Comparison of ENCODE assay signal across 9 cellular contexts in the genomic region with DNA sequence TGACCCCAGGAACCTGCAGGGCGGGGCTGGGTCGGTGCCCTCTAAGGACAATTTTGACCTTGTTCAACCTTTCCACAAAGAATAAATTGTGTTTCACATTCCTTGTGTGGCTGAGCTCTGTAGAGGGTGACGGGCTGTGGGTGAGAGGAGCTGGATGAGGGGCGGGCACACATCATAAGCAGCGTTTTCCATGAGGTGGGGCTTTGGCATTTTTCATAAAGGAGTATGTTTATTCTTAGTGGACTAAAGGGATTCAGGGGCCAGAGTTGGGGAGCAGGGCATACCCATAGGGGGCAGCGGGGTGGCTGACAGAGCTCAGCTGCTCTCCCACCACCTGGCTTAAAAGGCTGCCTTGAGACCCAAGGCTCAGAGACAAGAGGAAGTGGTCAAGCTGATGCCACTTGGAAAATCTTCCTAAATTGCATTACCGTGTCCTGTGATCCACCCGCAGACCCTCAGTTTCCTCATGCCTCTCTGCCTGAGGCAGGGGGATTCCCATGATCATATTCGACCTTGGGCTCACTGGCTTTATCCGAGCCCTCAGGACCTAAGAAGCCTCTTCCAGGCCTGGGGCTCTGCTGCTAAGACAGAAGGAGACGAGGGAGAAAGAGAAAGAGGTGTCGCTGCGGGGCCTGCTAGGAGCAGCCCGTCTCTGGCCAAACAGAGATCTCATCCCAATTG. TPM values are rescaled to one million over a fixed set of nuclear protein-coding genes. Genes with fewer than 3 reads are reported as not detected.
DNase-seq lines count a peak whose midpoint lies in the region; ATAC-seq, FAIRE-seq and TF ChIP-seq lines count a peak whose summit lies in the region.
"Had no signal": no experiment of that assay in that cellular context is flagged by ENCODE, and none has a peak within 500 bp of the region (broad histone marks: within the 10 kb centered on the region; RNA-seq: fewer than 3 reads in every experiment).

No MANE protein-coding gene starts in this region.

- no peak for FAIRE-seq in kidney (lab: Jason Lieb, UNC)

- H3K4me3 ChIP-seq in H7 (ENCODE audit: insufficient read depth, low read depth, low read length) (no peak overlapping the region), astrocyte of the spinal cord (ENCODE audit: low read depth, low read length) (no peak overlapping the region), kidney (ENCODE audit: low read length in 2 of 2) (no peak overlapping the region)

- DNase-seq in H7: peak; percentile 74
- peak; percentile 45 for DNase-seq in astrocyte of the spinal cord (ENCODE audit: low read depth, low spot score)
- DNase-seq in kidney: no peak
- peak; percentile 48 for DNase-seq in stromal cell of bone marrow (ENCODE audit: low read depth)
- no peak for DNase-seq in Kasumi-1 (lab: John Stamatoyannopoulos, UW)
- no peak for DNase-seq in NCI-H2081 (lab: John Stamatoyannopoulos, UW)
- DNase-seq: activated naive CD8-positive, alpha-beta T cell treated with anti-CD3 and anti-CD28 coated beads, Interleukin-2, amount 10 ng/mL, durations not matched to agents 7 days and 5 days had no signal

- intact Hi-C loops in kidney (cut with DNase I): no loop called here

- peaks cover 10 to 17% of the 10 kb centered on the region in 2 donors for H3K4me1 ChIP-seq in kidney (ENCODE audit: control insufficient read depth in 1 of 2, insufficient read depth in 1 of 2, low read depth in 1 of 2, low read length in 2 of 2)

- H3K36me3 ChIP-seq in H7 (replicated peaks; ENCODE audit: control insufficient read depth, insufficient read depth, low read length) (peaks cover 11% of the 10 kb centered on the region), kidney (ENCODE audit: control insufficient read depth in 1 of 2, insufficient read depth in 2 of 2, low read length in 2 of 2) (peaks cover 10 to 29% of the 10 kb centered on the region in 2 donors)

- H3K27me3 ChIP-seq in H7 (ENCODE audit: control insufficient read depth, insufficient read depth, low read length): no peaks in the 10 kb centered on the region

- in situ Hi-C loops in astrocyte of the spinal cord (cut with HindIII; ENCODE audit: low sequenced_read_pairs): no loop called here

- TF ChIP-seq CTCF in astrocyte of the spinal cord (IDR thresholded peaks at IDR 0.05; ENCODE audit: low read depth, low read length): no peak
- TF ChIP-seq CTCF in kidney (IDR thresholded peaks at IDR 0.05; ENCODE audit: borderline replicate concordance, extremely low read depth, insufficient read depth): no peak

- H3K9ac ChIP-seq in kidney (ENCODE audit: low read length in 2 of 2): peak overlapping the region in 1 of 2 donors; percentile 46

- ATAC-seq in HG03025 (IDR thresholded peaks at IDR 0.05; ENCODE audit: low FRiP score, unreplicated experiment) (no peak), esophagus mucosa (no peak)

- H3K9me3 ChIP-seq in kidney (ENCODE audit: control insufficient read depth in 1 of 2, low read length in 2 of 2): no peaks in the 10 kb centered on the region

- peak overlapping the region; percentile 74 to 80 for H3K27ac ChIP-seq in kidney (ENCODE audit: low read depth in 2 of 2, low read length in 2 of 2)

RNA-seq across cellular contexts. Expression of gene MMP14, which starts 11.4 kb away (rescaled TPM):
- 54.6 and 79.8 TPM in 2 replicates for total RNA-seq in H7 (2014; rRNA removed; shearing (Covaris generic))
- total RNA-seq in kidney (108 TPM), esophagus mucosa (109 TPM)
- 30.1 TPM for polyA plus RNA-seq in kidney (ENCODE audit: insufficient read depth, low read depth, low replicate concordance)

RNA-seq across cellular contexts. Expression of gene MRPL52, which starts 18.1 kb away (rescaled TPM):
- total RNA-seq in H7 (2014; rRNA removed; shearing (Covaris generic)): 80.8 and 86.6 TPM in 2 replicates
- total RNA-seq in kidney: 74.3 TPM
- polyA plus RNA-seq in kidney (ENCODE audit: insufficient read depth, low read depth, low replicate concordance): 255 TPM
- 103 TPM for total RNA-seq in esophagus mucosa

RNA-seq across cellular contexts. Expression of gene LRP10, which starts 23.7 kb away (rescaled TPM):
- total RNA-seq in H7 (2014; rRNA removed; shearing (Covaris generic)): 9.5 and 19.3 TPM in 2 replicates
- total RNA-seq in kidney (207 TPM), esophagus mucosa (173 TPM)
- polyA plus RNA-seq in kidney (ENCODE audit: insufficient read depth, low read depth, low replicate concordance): 74.7 TPM

RNA-seq across cellular contexts. Expression of gene SLC7A7, which starts 32.6 kb away (rescaled TPM):
- 5.7 and 8.3 TPM in 2 replicates for total RNA-seq in H7 (2014; rRNA removed; shearing (Covaris generic))
- total RNA-seq in kidney (26.6 TPM), esophagus mucosa (1.4 TPM)
- polyA plus RNA-seq in kidney (ENCODE audit: insufficient read depth, low read depth, low replicate concordance): 235 TPM

RNA-seq across cellular contexts. Expression of gene REM2, which starts 35.2 kb away (rescaled TPM):
- total RNA-seq in H7 (2014; rRNA removed; shearing (Covaris generic)): 0.33 and 0.73 TPM in 2 replicates
- total RNA-seq in kidney (0.63 TPM), esophagus mucosa (0.32 TPM)
- 0.77 TPM for polyA plus RNA-seq in kidney (ENCODE audit: insufficient read depth, low read depth, low replicate concordance)

Comparison
In these comparisons a context has a peak if more than half of its experiments do, and no peak if none do; other contexts are left out.
1. DNase-seq: peak in H7 (single experiment), astrocyte of the spinal cord (single experiment) and stromal cell of bone marrow (single experiment); none in kidney (single experiment), Kasumi-1 (0 of 2) and NCI-H2081 (0 of 2).